ENCODE assay signal across 8 cellular contexts in genomic region chr1:244341455-244342450, GRCh38.
A peak's percentile ranks its signal among the peaks of the same experiment; 100 is the strongest.
DNase-seq lines count a peak whose midpoint lies in the region; ATAC-seq, FAIRE-seq and TF ChIP-seq lines count a peak whose summit lies in the region.

No MANE protein-coding gene starts in this region.

- TF ChIP-seq CTCF in Peyer's patch (IDR thresholded peaks at IDR 0.05) (peak in 3 of 6 experiments; percentile 28 to 40 (median 33)), esophagus squamous epithelium (IDR thresholded peaks at IDR 0.05) (peak in 3 of 6 experiments; percentile 4 to 46 (median 21))

- no peak for TF ChIP-seq POLR2A in Peyer's patch (IDR thresholded peaks at IDR 0.05)
- TF ChIP-seq POLR2A in esophagus squamous epithelium (IDR thresholded peaks at IDR 0.05): no peak
- TF ChIP-seq POLR2A in GM12892 (IDR thresholded peaks at IDR 0.05; ENCODE audit: low read depth, low read length): no peak

- peak; percentile 58 for ATAC-seq in HG03103 (IDR thresholded peaks at IDR 0.05; ENCODE audit: low read depth, unreplicated experiment)

- H3K36me3 ChIP-seq in Peyer's patch (no peaks in the 10 kb centered on the region), esophagus squamous epithelium (no peaks in the 10 kb centered on the region)

- 27 to 30% methylated on average over 14 to 15 of the region's 16 CpGs for WGBS in esophagus squamous epithelium, 2 donors

- H3K4me1 ChIP-seq in Peyer's patch (peaks cover 0 to 5% (median 0%) of the 10 kb centered on the region in 4 donors), esophagus squamous epithelium (peaks cover 0 to 14% (median 12%) of the 10 kb centered on the region in 3 donors)

- no peak overlapping the region for H3K27ac ChIP-seq in Peyer's patch
- H3K27ac ChIP-seq in esophagus squamous epithelium: peak overlapping the region; percentile 32 to 71 (median 40)

- H3K27me3 ChIP-seq in Peyer's patch (no peaks in the 10 kb centered on the region), esophagus squamous epithelium (no peaks in the 10 kb centered on the region)

- DNase-seq in AG08395 (ENCODE audit: low spot score) (peak; percentile 37), Peyer's patch (peak in 2 of 3 donors; percentile 72 to 79), esophagus squamous epithelium (lab: John Stamatoyannopoulos, UW) (no peak), retina (peak; percentile 65), GM12892 (ENCODE audit: insufficient read length) (no peak), NCI-H524 (lab: John Stamatoyannopoulos, UW) (no peak), NCI-H128 (lab: John Stamatoyannopoulos, UW; ENCODE audit: unreplicated experiment) (no peak)

- FAIRE-seq in GM12892 (lab: Jason Lieb, UNC): no peak

- intact Hi-C loops in esophagus squamous epithelium (cut with DNase I): no loop called here

- H3K9me3 ChIP-seq in Peyer's patch: no peaks in the 10 kb centered on the region
- no peaks in the 10 kb centered on the region for H3K9me3 ChIP-seq in esophagus squamous epithelium

- no peak overlapping the region for H3K4me3 ChIP-seq in Peyer's patch
- peak overlapping the region in 1 of 4 donors; percentile 27 for H3K4me3 ChIP-seq in esophagus squamous epithelium

Comparison
In these comparisons a context has a peak if more than half of its experiments do, and no peak if none do; other contexts are left out.
1. DNase-seq: peak in AG08395 (single experiment), Peyer's patch (2 of 3) and retina (single experiment); none in esophagus squamous epithelium (single experiment), GM12892 (single experiment), NCI-H524 (0 of 2) and NCI-H128 (single experiment).
2. H3K27ac ChIP-seq: peak in esophagus squamous epithelium (4 of 4); none in Peyer's patch (0 of 4).